Comparison of ENCODE assay signal across 2 cellular contexts in the genomic region with DNA sequence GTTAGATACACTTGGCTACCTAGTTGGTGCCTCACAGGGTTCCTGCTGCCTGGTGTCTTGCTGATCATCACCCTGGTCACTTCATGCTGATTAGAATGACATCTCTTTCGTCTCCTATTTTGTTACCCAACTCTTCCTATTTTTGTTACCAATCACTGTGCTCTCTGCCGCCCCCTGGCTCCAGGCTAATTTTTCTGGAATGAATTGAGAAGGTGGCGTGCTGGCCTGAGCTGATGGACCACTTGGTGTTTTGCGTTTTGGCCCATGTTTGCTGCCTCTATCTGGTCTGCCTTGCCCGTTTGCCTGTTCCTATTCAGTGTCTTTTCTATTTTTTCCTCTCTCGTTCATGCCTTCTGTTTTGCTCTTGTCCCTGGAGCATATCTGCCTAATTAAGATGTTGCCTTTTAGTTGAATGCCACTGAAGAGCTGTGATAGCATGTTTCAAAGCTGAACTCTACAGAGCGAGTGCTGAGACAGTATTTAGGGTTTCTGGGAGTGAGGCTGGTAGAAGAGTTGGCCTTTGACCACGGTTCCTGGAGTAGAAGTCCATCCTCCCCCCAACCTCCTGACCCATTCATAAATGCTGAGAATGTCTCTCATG.
TF ChIP-seq lines count a peak whose summit lies in the region.

No MANE protein-coding gene starts in this region.

TF ChIP-seq in HEK293T, 16 proteins besides CTCF, POLR2A, EP300 and RAD21 (continued from another document):
- TF ChIP-seq, protein P1, sequence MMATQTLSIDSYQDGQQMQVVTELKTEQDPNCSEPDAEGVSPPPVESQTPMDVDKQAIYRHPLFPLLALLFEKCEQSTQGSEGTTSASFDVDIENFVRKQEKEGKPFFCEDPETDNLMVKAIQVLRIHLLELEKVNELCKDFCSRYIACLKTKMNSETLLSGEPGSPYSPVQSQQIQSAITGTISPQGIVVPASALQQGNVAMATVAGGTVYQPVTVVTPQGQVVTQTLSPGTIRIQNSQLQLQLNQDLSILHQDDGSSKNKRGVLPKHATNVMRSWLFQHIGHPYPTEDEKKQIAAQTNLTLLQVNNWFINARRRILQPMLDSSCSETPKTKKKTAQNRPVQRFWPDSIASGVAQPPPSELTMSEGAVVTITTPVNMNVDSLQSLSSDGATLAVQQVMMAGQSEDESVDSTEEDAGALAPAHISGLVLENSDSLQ (IDR thresholded peaks at IDR 0.05): no peak
- no peak for TF ChIP-seq FOXM1 (IDR thresholded peaks at IDR 0.05; ENCODE audit: borderline replicate concordance)
- no peak for TF ChIP-seq TARDBP (IDR thresholded peaks at IDR 0.05)
- TF ChIP-seq ZNF384 (IDR thresholded peaks at IDR 0.05): no peak
- no peak for TF ChIP-seq SUZ12 (IDR thresholded peaks at IDR 0.05)
- no peak for TF ChIP-seq FOXA1 (IDR thresholded peaks at IDR 0.05)
- TF ChIP-seq SP1 (IDR thresholded peaks at IDR 0.05): no peak
- TF ChIP-seq BHLHE40 (IDR thresholded peaks at IDR 0.05; ENCODE audit: borderline replicate concordance): no peak
- no peak for TF ChIP-seq HDGF (IDR thresholded peaks at IDR 0.05; ENCODE audit: borderline replicate concordance)
- TF ChIP-seq ARNT (IDR thresholded peaks at IDR 0.05): no peak
- TF ChIP-seq ELF4 (IDR thresholded peaks at IDR 0.05): no peak
- TF ChIP-seq LEF1 (IDR thresholded peaks at IDR 0.05; ENCODE audit: borderline replicate concordance): no peak
- TF ChIP-seq FOXK2 (IDR thresholded peaks at IDR 0.05): no peak
- no peak for TF ChIP-seq CTBP1 (IDR thresholded peaks at IDR 0.05; ENCODE audit: borderline replicate concordance)

TF ChIP-seq in WTC11, 78 proteins besides CTCF, POLR2A, EP300 and RAD21 (continued from another document):
- TF ChIP-seq, protein P2, sequence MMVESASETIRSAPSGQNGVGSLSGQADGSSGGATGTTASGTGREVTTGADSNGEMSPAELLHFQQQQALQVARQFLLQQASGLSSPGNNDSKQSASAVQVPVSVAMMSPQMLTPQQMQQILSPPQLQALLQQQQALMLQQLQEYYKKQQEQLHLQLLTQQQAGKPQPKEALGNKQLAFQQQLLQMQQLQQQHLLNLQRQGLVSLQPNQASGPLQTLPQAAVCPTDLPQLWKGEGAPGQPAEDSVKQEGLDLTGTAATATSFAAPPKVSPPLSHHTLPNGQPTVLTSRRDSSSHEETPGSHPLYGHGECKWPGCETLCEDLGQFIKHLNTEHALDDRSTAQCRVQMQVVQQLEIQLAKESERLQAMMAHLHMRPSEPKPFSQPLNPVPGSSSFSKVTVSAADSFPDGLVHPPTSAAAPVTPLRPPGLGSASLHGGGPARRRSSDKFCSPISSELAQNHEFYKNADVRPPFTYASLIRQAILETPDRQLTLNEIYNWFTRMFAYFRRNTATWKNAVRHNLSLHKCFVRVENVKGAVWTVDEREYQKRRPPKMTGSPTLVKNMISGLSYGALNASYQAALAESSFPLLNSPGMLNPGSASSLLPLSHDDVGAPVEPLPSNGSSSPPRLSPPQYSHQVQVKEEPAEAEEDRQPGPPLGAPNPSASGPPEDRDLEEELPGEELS (CRISPR knock-in tag; IDR thresholded peaks at IDR 0.05): no peak
- TF ChIP-seq, protein P3, sequence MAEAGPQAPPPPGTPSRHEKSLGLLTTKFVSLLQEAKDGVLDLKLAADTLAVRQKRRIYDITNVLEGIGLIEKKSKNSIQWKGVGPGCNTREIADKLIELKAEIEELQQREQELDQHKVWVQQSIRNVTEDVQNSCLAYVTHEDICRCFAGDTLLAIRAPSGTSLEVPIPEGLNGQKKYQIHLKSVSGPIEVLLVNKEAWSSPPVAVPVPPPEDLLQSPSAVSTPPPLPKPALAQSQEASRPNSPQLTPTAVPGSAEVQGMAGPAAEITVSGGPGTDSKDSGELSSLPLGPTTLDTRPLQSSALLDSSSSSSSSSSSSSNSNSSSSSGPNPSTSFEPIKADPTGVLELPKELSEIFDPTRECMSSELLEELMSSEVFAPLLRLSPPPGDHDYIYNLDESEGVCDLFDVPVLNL (CRISPR knock-in tag; IDR thresholded peaks at IDR 0.05; ENCODE audit: borderline replicate concordance, low read depth): no peak
- TF ChIP-seq JUN (CRISPR knock-in tag; IDR thresholded peaks at IDR 0.05) (no peak), ZNF232 (CRISPR knock-in tag; IDR thresholded peaks at IDR 0.05) (no peak), MYBL2 (CRISPR knock-in tag; IDR thresholded peaks at IDR 0.05) (no peak), KAT7 (CRISPR knock-in tag; IDR thresholded peaks at IDR 0.05; ENCODE audit: borderline replicate concordance) (no peak), ETV6 (CRISPR knock-in tag; IDR thresholded peaks at IDR 0.05) (no peak)
- TF ChIP-seq, protein P4, sequence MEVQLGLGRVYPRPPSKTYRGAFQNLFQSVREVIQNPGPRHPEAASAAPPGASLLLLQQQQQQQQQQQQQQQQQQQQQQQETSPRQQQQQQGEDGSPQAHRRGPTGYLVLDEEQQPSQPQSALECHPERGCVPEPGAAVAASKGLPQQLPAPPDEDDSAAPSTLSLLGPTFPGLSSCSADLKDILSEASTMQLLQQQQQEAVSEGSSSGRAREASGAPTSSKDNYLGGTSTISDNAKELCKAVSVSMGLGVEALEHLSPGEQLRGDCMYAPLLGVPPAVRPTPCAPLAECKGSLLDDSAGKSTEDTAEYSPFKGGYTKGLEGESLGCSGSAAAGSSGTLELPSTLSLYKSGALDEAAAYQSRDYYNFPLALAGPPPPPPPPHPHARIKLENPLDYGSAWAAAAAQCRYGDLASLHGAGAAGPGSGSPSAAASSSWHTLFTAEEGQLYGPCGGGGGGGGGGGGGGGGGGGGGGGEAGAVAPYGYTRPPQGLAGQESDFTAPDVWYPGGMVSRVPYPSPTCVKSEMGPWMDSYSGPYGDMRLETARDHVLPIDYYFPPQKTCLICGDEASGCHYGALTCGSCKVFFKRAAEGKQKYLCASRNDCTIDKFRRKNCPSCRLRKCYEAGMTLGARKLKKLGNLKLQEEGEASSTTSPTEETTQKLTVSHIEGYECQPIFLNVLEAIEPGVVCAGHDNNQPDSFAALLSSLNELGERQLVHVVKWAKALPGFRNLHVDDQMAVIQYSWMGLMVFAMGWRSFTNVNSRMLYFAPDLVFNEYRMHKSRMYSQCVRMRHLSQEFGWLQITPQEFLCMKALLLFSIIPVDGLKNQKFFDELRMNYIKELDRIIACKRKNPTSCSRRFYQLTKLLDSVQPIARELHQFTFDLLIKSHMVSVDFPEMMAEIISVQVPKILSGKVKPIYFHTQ (CRISPR knock-in tag; IDR thresholded peaks at IDR 0.05): no peak
- TF ChIP-seq, protein P5, sequence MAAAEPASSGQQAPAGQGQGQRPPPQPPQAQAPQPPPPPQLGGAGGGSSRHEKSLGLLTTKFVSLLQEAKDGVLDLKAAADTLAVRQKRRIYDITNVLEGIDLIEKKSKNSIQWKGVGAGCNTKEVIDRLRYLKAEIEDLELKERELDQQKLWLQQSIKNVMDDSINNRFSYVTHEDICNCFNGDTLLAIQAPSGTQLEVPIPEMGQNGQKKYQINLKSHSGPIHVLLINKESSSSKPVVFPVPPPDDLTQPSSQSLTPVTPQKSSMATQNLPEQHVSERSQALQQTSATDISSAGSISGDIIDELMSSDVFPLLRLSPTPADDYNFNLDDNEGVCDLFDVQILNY (CRISPR knock-in tag; IDR thresholded peaks at IDR 0.05): no peak
- TF ChIP-seq, protein P6, sequence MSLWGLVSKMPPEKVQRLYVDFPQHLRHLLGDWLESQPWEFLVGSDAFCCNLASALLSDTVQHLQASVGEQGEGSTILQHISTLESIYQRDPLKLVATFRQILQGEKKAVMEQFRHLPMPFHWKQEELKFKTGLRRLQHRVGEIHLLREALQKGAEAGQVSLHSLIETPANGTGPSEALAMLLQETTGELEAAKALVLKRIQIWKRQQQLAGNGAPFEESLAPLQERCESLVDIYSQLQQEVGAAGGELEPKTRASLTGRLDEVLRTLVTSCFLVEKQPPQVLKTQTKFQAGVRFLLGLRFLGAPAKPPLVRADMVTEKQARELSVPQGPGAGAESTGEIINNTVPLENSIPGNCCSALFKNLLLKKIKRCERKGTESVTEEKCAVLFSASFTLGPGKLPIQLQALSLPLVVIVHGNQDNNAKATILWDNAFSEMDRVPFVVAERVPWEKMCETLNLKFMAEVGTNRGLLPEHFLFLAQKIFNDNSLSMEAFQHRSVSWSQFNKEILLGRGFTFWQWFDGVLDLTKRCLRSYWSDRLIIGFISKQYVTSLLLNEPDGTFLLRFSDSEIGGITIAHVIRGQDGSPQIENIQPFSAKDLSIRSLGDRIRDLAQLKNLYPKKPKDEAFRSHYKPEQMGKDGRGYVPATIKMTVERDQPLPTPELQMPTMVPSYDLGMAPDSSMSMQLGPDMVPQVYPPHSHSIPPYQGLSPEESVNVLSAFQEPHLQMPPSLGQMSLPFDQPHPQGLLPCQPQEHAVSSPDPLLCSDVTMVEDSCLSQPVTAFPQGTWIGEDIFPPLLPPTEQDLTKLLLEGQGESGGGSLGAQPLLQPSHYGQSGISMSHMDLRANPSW (CRISPR knock-in tag; conservative IDR thresholded peaks at IDR 0.05; ENCODE audit: low read depth): no peak
